ENCODE assay signal across 19 cellular contexts in genomic region chr12:26130728-26131127, GRCh38. TPM values are rescaled to one million over a fixed set of nuclear protein-coding genes. Genes with fewer than 3 reads are reported as not detected.
DNase-seq lines count a peak whose midpoint lies in the region; ATAC-seq, FAIRE-seq and TF ChIP-seq lines count a peak whose summit lies in the region.
"Had no signal": no experiment of that assay in that cellular context is flagged by ENCODE, and none has a peak within 500 bp of the region (broad histone marks: within the 10 kb centered on the region; RNA-seq: fewer than 3 reads in every experiment).

No MANE protein-coding gene starts in this region.

- ATAC-seq in GM21529 (IDR thresholded peaks at IDR 0.05; ENCODE audit: unreplicated experiment): peak; percentile 37

- peak; percentile 58 for FAIRE-seq in GM12891 (lab: Jason Lieb, UNC)
- FAIRE-seq: H1 had no signal

- DNase-seq in GM12891 (ENCODE audit: insufficient read length, low spot score) (no peak), RPMI8226 (peak; percentile 64), midbrain (lab: John Stamatoyannopoulos, UW) (peak; percentile 32), OCI-M2 (lab: John Stamatoyannopoulos, UW; ENCODE audit: unreplicated experiment) (no peak), NCI-H524 treated with DMSO at 0.1 percent for 48 hours (lab: John Stamatoyannopoulos, UW) (no peak)
- DNase-seq in activated CD4-positive, alpha-beta T cell treated with anti-CD3 and anti-CD28 coated beads for 48 hours: no peak
- DNase-seq: activated CD4-positive, alpha-beta memory T cell treated with anti-CD3 and anti-CD28 coated beads, Interleukin-2, amount 10 ng/mL, durations not matched to agents 7 days and 5 days; activated naive CD4-positive, alpha-beta T cell treated with anti-CD3 and anti-CD28 coated beads, Interleukin-2, amount 50 U/mL, for 16 hours; activated T-cell treated with anti-CD3 and anti-CD28 coated beads, Interleukin-2, amount 50 U/mL, for 48 hours; Calu3; islet precursor cell; KG1; NCI-H1417; NCI-H2171; NCI-H748 treated with DMSO at 0.1 percent for 48 hours; ovary; stimulated activated CD4-positive, alpha-beta T cell treated with anti-CD3 and anti-CD28 coated beads, Interleukin-2, amount 100 ng/mL, for 48 hours had no signal

- TF ChIP-seq POLR2A in GM12891 (IDR thresholded peaks at IDR 0.05; ENCODE audit: low read depth, low read length): no peak

TF ChIP-seq in GM12891, 5 proteins besides CTCF, POLR2A, EP300 and RAD21:
- TF ChIP-seq SPI1 (IDR thresholded peaks at IDR 0.05; ENCODE audit: low read depth, low read length): peak; percentile 86
- TF ChIP-seq POLR2AphosphoS5 (IDR thresholded peaks at IDR 0.05; ENCODE audit: low read depth, low read length): no peak

RNA-seq across cellular contexts. Expression of gene BHLHE41, which starts 5.9 kb away (rescaled TPM):
- polyA plus RNA-seq in GM12891 (2012; ENCODE audit: low read depth, missing spikeins): 0.35 TPM

Comparison
In these comparisons a context has a peak if more than half of its experiments do, and no peak if none do; other contexts are left out.
1. DNase-seq: peak in RPMI8226 (single experiment) and midbrain (single experiment); none in GM12891 (single experiment), OCI-M2 (single experiment), NCI-H524 treated with DMSO at 0.1 percent for 48 hours (single experiment) and activated CD4-positive, alpha-beta T cell treated with anti-CD3 and anti-CD28 coated beads for 48 hours (single experiment).